ENCODE assay signal across 1 cellular context in genomic region chr19:46744005-46744691, GRCh38.
A peak's percentile ranks its signal among the peaks of the same experiment; 100 is the strongest.
TF ChIP-seq lines count a peak whose summit lies in the region.

No MANE protein-coding gene starts in this region.

TF ChIP-seq in K562, 482 proteins besides CTCF, POLR2A, EP300 and RAD21:
- TF ChIP-seq KAT8 (IDR thresholded peaks at IDR 0.05; ENCODE audit: low read depth) (no peak), FUS (optimal IDR thresholded peaks at IDR 0.05; ENCODE audit: low read depth, low read length) (no peak), ZC3H11A (IDR thresholded peaks at IDR 0.05; ENCODE audit: low read depth, low read length) (no peak), ZNF121 (CRISPR knock-in tag; conservative IDR thresholded peaks at IDR 0.05) (peak; percentile 52; the same call in 1 of the 2 replicates), FOXA1 (IDR thresholded peaks at IDR 0.05; ENCODE audit: borderline replicate concordance) (no peak), ZNF354B (CRISPR knock-in tag; IDR thresholded peaks at IDR 0.05) (no peak)
- TF ChIP-seq, protein P1, sequence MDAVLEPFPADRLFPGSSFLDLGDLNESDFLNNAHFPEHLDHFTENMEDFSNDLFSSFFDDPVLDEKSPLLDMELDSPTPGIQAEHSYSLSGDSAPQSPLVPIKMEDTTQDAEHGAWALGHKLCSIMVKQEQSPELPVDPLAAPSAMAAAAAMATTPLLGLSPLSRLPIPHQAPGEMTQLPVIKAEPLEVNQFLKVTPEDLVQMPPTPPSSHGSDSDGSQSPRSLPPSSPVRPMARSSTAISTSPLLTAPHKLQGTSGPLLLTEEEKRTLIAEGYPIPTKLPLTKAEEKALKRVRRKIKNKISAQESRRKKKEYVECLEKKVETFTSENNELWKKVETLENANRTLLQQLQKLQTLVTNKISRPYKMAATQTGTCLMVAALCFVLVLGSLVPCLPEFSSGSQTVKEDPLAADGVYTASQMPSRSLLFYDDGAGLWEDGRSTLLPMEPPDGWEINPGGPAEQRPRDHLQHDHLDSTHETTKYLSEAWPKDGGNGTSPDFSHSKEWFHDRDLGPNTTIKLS (IDR thresholded peaks at IDR 0.05; ENCODE audit: borderline replicate concordance, low read depth) = no peak
